In genomic region chr16:56247808-56248207, GRCh38 we compare ENCODE assay signal across 27 cellular contexts. TPM values are rescaled to one million over a fixed set of nuclear protein-coding genes. Genes with fewer than 3 reads are reported as not detected.
"Had no signal": no experiment of that assay in that cellular context is flagged by ENCODE, and none has a peak within 500 bp of the region (broad histone marks: within the 10 kb centered on the region; RNA-seq: fewer than 3 reads in every experiment).

No MANE protein-coding gene starts in this region.

- H3K27me3 ChIP-seq: ascending aorta, breast epithelium, colonic mucosa had no signal

- H3K36me3 Mint-ChIP-seq: activated CD4-positive, alpha-beta memory T cell treated with anti-CD3 and anti-CD28 coated beads for 36 hours; activated CD8-positive, alpha-beta memory T cell treated with anti-CD3 and anti-CD28 coated beads, Interleukin-2, amount 10 ng/mL, durations not matched to agents 7 days and 5 days; activated naive CD8-positive, alpha-beta T cell had no signal

- DNase-seq: activated CD4-positive, alpha-beta memory T cell treated with anti-CD3 and anti-CD28 coated beads for 36 hours; activated CD4-positive, alpha-beta T cell treated with anti-CD3 and anti-CD28 coated beads for 36 hours; activated CD4-positive, alpha-beta T cell treated with anti-CD3 and anti-CD28 coated beads, Interleukin-2, amount 10 ng/mL, durations not matched to agents 24 days and 14 days; activated CD4-positive, CD25-positive, alpha-beta regulatory T cell; activated CD4-positive, CD25-positive, alpha-beta regulatory T cell treated with anti-CD3 and anti-CD28 coated beads, Interleukin-2, amount 50 U/mL, for 72 hours; activated CD8-positive, alpha-beta memory T cell treated with anti-CD3 and anti-CD28 coated beads, Interleukin-2, amount 10 ng/mL, durations not matched to agents 7 days and 5 days; activated CD8-positive, alpha-beta memory T cell treated with anti-CD3 and anti-CD28 coated beads, Interleukin-2, amount 50 U/mL, for 4 hours; activated CD8-positive, alpha-beta T cell treated with anti-CD3 and anti-CD28 coated beads, Interleukin-2, amount 10 ng/mL, durations not matched to agents 7 days and 5 days; activated effector memory CD4-positive, alpha-beta T cell treated with Interleukin-2 at 50 U/mL for 16 hours; activated gamma-delta T cell treated with Interleukin-2 at 50 U/mL for 16 hours; activated naive CD4-positive, alpha-beta T cell treated with anti-CD3 and anti-CD28 coated beads, Interleukin-2, amount 50 U/mL, for 16 hours; activated naive CD4-positive, alpha-beta T cell treated with Interleukin-2 at 50 U/mL for 16 hours; activated T-cell treated with anti-CD3 and anti-CD28 coated beads, Interleukin-2, amount 50 U/mL, for 24 hours; activated T-cell treated with anti-CD3 and anti-CD28 coated beads, Interleukin-2, amount 50 U/mL, for 72 hours; amygdala; colonic mucosa; effector memory CD4-positive, alpha-beta T cell; endodermal cell; foreskin fibroblast; T-helper 2 cell had no signal

- H3K4me1 ChIP-seq: ascending aorta, breast epithelium, colonic mucosa had no signal

- H3K27me3 Mint-ChIP-seq: activated CD4-positive, alpha-beta memory T cell treated with anti-CD3 and anti-CD28 coated beads for 36 hours; activated CD4-positive, alpha-beta T cell treated with anti-CD3 and anti-CD28 coated beads for 36 hours; activated CD8-positive, alpha-beta memory T cell treated with anti-CD3 and anti-CD28 coated beads, Interleukin-2, amount 10 ng/mL, durations not matched to agents 7 days and 5 days; activated naive CD8-positive, alpha-beta T cell; activated T-cell treated with anti-CD3 and anti-CD28 coated beads, Interleukin-2, amount 50 U/mL, for 24 hours; activated T-helper 17 cell treated with anti-CD3 and anti-CD28 coated beads, Interleukin-2, amount 50 U/mL, for 72 hours had no signal

- H3K4me3 ChIP-seq: ascending aorta, breast epithelium, colonic mucosa had no signal

- H3K36me3 ChIP-seq: ascending aorta, breast epithelium, colonic mucosa had no signal

- H3K27ac ChIP-seq: ascending aorta, breast epithelium, colonic mucosa had no signal

- ATAC-seq: activated CD4-positive, alpha-beta T cell treated with anti-CD3 and anti-CD28 coated beads for 36 hours; activated CD8-positive, alpha-beta memory T cell treated with anti-CD3 and anti-CD28 coated beads, Interleukin-2, amount 10 ng/mL, durations not matched to agents 7 days and 5 days; activated CD8-positive, alpha-beta T cell treated with anti-CD3 and anti-CD28 coated beads, Interleukin-2, amount 10 ng/mL, durations not matched to agents 7 days and 5 days; activated T-cell treated with anti-CD3 and anti-CD28 coated beads, Interleukin-2, amount 50 U/mL, for 72 hours; activated T-helper 17 cell treated with anti-CD3 and anti-CD28 coated beads, Interleukin-2, amount 50 U/mL, for 72 hours; esophagus mucosa had no signal

- H3K9me3 Mint-ChIP-seq: activated CD4-positive, alpha-beta memory T cell treated with anti-CD3 and anti-CD28 coated beads for 36 hours; activated CD4-positive, alpha-beta T cell treated with anti-CD3 and anti-CD28 coated beads, Interleukin-2, amount 10 ng/mL, durations not matched to agents 24 days and 14 days; activated T-cell treated with anti-CD3 and anti-CD28 coated beads, Interleukin-2, amount 50 U/mL, for 24 hours; activated T-cell treated with anti-CD3 and anti-CD28 coated beads, Interleukin-2, amount 50 U/mL, for 72 hours; activated T-helper 17 cell treated with anti-CD3 and anti-CD28 coated beads, Interleukin-2, amount 50 U/mL, for 72 hours; endodermal cell had no signal

- H3K27ac Mint-ChIP-seq: activated CD4-positive, alpha-beta memory T cell treated with anti-CD3 and anti-CD28 coated beads for 36 hours; activated CD4-positive, alpha-beta T cell treated with anti-CD3 and anti-CD28 coated beads for 36 hours; activated CD4-positive, alpha-beta T cell treated with anti-CD3 and anti-CD28 coated beads, Interleukin-2, amount 10 ng/mL, durations not matched to agents 24 days and 14 days; activated CD8-positive, alpha-beta memory T cell treated with anti-CD3 and anti-CD28 coated beads, Interleukin-2, amount 10 ng/mL, durations not matched to agents 7 days and 5 days; activated CD8-positive, alpha-beta T cell treated with anti-CD3 and anti-CD28 coated beads, Interleukin-2, amount 10 ng/mL, durations not matched to agents 7 days and 5 days; activated naive CD8-positive, alpha-beta T cell; activated T-cell treated with anti-CD3 and anti-CD28 coated beads, Interleukin-2, amount 50 U/mL, for 24 hours; activated T-cell treated with anti-CD3 and anti-CD28 coated beads, Interleukin-2, amount 50 U/mL, for 72 hours; endodermal cell had no signal

- H3K4me1 Mint-ChIP-seq: activated CD4-positive, alpha-beta T cell treated with anti-CD3 and anti-CD28 coated beads for 36 hours; activated CD8-positive, alpha-beta memory T cell treated with anti-CD3 and anti-CD28 coated beads, Interleukin-2, amount 10 ng/mL, durations not matched to agents 7 days and 5 days; activated T-helper 17 cell treated with anti-CD3 and anti-CD28 coated beads, Interleukin-2, amount 50 U/mL, for 72 hours; endodermal cell had no signal

- H3K4me3 Mint-ChIP-seq: activated CD4-positive, alpha-beta memory T cell treated with anti-CD3 and anti-CD28 coated beads for 36 hours; activated CD4-positive, alpha-beta T cell treated with anti-CD3 and anti-CD28 coated beads for 36 hours; activated CD4-positive, alpha-beta T cell treated with anti-CD3 and anti-CD28 coated beads, Interleukin-2, amount 10 ng/mL, durations not matched to agents 24 days and 14 days; activated CD8-positive, alpha-beta memory T cell treated with anti-CD3 and anti-CD28 coated beads, Interleukin-2, amount 10 ng/mL, durations not matched to agents 7 days and 5 days; activated CD8-positive, alpha-beta T cell treated with anti-CD3 and anti-CD28 coated beads, Interleukin-2, amount 10 ng/mL, durations not matched to agents 7 days and 5 days; activated naive CD8-positive, alpha-beta T cell; activated T-cell treated with anti-CD3 and anti-CD28 coated beads, Interleukin-2, amount 50 U/mL, for 24 hours; activated T-cell treated with anti-CD3 and anti-CD28 coated beads, Interleukin-2, amount 50 U/mL, for 72 hours; activated T-helper 17 cell treated with anti-CD3 and anti-CD28 coated beads, Interleukin-2, amount 50 U/mL, for 72 hours; brain; endodermal cell had no signal

- H3K9me3 ChIP-seq: ascending aorta, breast epithelium, colonic mucosa had no signal

RNA-seq across cellular contexts. Expression of gene GNAO1, which starts 56.5 kb away (rescaled TPM):
- total RNA-seq: dermis microvascular lymphatic vessel endothelial cell had no signal
